ENCODE assay signal across 9 cellular contexts in the genomic region with DNA sequence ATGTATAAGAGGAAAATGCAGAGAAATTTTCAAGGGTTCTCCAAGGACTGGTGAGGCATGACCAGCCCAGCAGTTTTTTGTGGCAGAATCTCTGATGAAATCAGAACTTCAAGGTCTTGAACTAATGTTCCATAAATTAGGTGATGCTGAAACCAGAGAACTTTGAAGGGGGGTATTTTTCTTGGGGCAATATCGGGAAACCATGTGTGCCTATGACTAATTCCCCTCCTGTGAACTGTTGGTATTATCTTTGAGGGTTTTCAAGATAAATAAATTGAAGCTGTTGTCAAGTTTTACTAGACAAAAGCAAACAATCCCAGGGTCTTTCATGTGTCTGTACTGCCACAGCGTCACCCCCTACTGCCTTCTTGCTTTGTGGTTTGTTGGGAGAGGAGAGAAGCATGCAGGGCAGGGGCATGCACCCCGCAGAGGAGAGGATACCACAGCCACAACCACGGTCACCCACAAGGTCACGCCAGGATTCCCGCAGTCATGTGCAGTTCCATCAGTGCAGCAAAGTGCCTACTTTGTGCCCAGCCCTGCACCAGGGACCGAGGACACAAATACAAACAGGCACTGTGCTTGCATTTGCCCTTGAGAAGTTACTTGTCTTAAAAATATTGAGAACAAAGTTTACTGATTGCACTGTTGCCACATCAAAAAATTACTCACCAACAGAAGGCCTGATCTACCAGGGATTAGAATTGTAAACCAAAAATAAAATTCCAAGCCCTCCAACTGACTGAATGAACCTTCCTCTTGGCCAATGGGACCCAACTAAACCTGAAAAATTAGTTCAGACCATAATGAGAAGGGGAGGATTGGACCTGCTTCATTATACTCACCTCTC.
DNase-seq lines count a peak whose midpoint lies in the region; ATAC-seq, FAIRE-seq and TF ChIP-seq lines count a peak whose summit lies in the region.
"Had no signal": no experiment of that assay in that cellular context is flagged by ENCODE, and none has a peak within 500 bp of the region (broad histone marks: within the 10 kb centered on the region; RNA-seq: fewer than 3 reads in every experiment).

No MANE protein-coding gene starts in this region.

- no peak overlapping the region for H3K27ac ChIP-seq in small intestine (ENCODE audit: low read depth in 1 of 2, low read length in 1 of 2)

- in situ Hi-C loops in Caki2 (cut with HindIII; ENCODE audit: low pct_unique_long_range_greater_than_20kb, low sequenced_read_pairs): no loop called here

- POLR2A ChIA-PET in activated CD8-positive, alpha-beta T cell treated with anti-CD3 and anti-CD28 coated beads, Interleukin-2, amount 10 ng/mL, durations not matched to agents 7 days and 5 days (lab: Charles Lee): no interaction called here

- no peaks in the 10 kb centered on the region for H3K9me3 ChIP-seq in small intestine (ENCODE audit: control insufficient read depth, low read depth)

- 46 to 56% (median 52%) methylated on average over 7 of the region's 7 CpGs for WGBS in small intestine, 3 donors

- peak; percentile 69 for ATAC-seq in activated CD8-positive, alpha-beta T cell treated with anti-CD3 and anti-CD28 coated beads, Interleukin-2, amount 10 ng/mL, durations not matched to agents 7 days and 5 days
- ATAC-seq in memory B cell (ENCODE audit: low read depth): no peak

- H3K27ac Mint-ChIP-seq in activated CD8-positive, alpha-beta T cell treated with anti-CD3 and anti-CD28 coated beads, Interleukin-2, amount 10 ng/mL, durations not matched to agents 7 days and 5 days: peak overlapping the region; percentile 35
- H3K27ac Mint-ChIP-seq in memory B cell (peak overlapping the region; percentile 67), mesothelial cell of epicardium (no peak overlapping the region)

- H3K36me3 Mint-ChIP-seq in activated CD8-positive, alpha-beta T cell treated with anti-CD3 and anti-CD28 coated beads, Interleukin-2, amount 10 ng/mL, durations not matched to agents 7 days and 5 days (ENCODE audit: low read depth): peaks cover 6% of the 10 kb centered on the region
- H3K36me3 Mint-ChIP-seq in memory B cell (no peaks in the 10 kb centered on the region), mesothelial cell of epicardium (no peaks in the 10 kb centered on the region)

- no peaks in the 10 kb centered on the region for H3K4me1 ChIP-seq in small intestine (ENCODE audit: control insufficient read depth in 2 of 2, insufficient read depth in 1 of 2, low read depth in 1 of 2, low read length in 1 of 2)

- no peak overlapping the region for H3K4me3 Mint-ChIP-seq in activated CD8-positive, alpha-beta T cell treated with anti-CD3 and anti-CD28 coated beads, Interleukin-2, amount 10 ng/mL, durations not matched to agents 7 days and 5 days
- no peak overlapping the region for H3K4me3 Mint-ChIP-seq in memory B cell
- H3K4me3 Mint-ChIP-seq in mesothelial cell of epicardium: no peak overlapping the region

- H3K4me1 Mint-ChIP-seq in activated CD8-positive, alpha-beta T cell treated with anti-CD3 and anti-CD28 coated beads, Interleukin-2, amount 10 ng/mL, durations not matched to agents 7 days and 5 days (ENCODE audit: low read depth): peaks cover 37% of the 10 kb centered on the region
- H3K4me1 Mint-ChIP-seq in memory B cell (peaks cover 6% of the 10 kb centered on the region), mesothelial cell of epicardium (peaks cover 20% of the 10 kb centered on the region)

- TF ChIP-seq CTCF in GM20000 (IDR thresholded peaks at IDR 0.05; ENCODE audit: extremely low read depth, missing control alignments) (no peak), mesothelial cell of epicardium (IDR thresholded peaks at IDR 0.05; ENCODE audit: unreplicated experiment) (no peak)

- DNase-seq in Caki2 (ENCODE audit: low read depth) (peak; percentile 85), memory B cell (ENCODE audit: low spot score in 2 of 2) (no peak), DMS153 (lab: John Stamatoyannopoulos, UW) (no peak), GM20000 (ENCODE audit: low spot score) (no peak), mesothelial cell of epicardium (ENCODE audit: low spot score in 2 of 2, unreplicated experiment in 2 of 2) (no peak), small intestine (no peak)
- DNase-seq in Jurkat, Clone E6-1 (ENCODE audit: low read depth, low spot score): peak; percentile 29
- DNase-seq in activated CD8-positive, alpha-beta T cell treated with anti-CD3 and anti-CD28 coated beads, Interleukin-2, amount 10 ng/mL, durations not matched to agents 7 days and 5 days: peak; percentile 56
- DNase-seq: glutamatergic neuron had no signal

- H3K4me3 ChIP-seq in Jurkat, Clone E6-1 (ENCODE audit: low read length): no peak overlapping the region
- H3K4me3 ChIP-seq in small intestine (ENCODE audit: low read depth in 1 of 2, low read length in 2 of 2): no peak overlapping the region

- H3K36me3 ChIP-seq in small intestine (ENCODE audit: control insufficient read depth in 2 of 2, insufficient read depth in 2 of 2, low read length in 2 of 2): no peaks in the 10 kb centered on the region

- CTCF ChIA-PET in activated CD8-positive, alpha-beta T cell treated with anti-CD3 and anti-CD28 coated beads, Interleukin-2, amount 10 ng/mL, durations not matched to agents 7 days and 5 days (lab: Charles Lee): interaction anchor here (1.2 to 1.5 kb wide), 3 partner anchors 9 to 413 kb away, joined by 3 to 7 read pairs (median 4); no protein-coding TSS in a partner anchor

- H3K9me3 Mint-ChIP-seq in activated CD8-positive, alpha-beta T cell treated with anti-CD3 and anti-CD28 coated beads, Interleukin-2, amount 10 ng/mL, durations not matched to agents 7 days and 5 days (ENCODE audit: insufficient read depth): no peaks in the 10 kb centered on the region
- H3K9me3 Mint-ChIP-seq in memory B cell (no peaks in the 10 kb centered on the region), mesothelial cell of epicardium (peaks cover 10% of the 10 kb centered on the region)

- no peaks in the 10 kb centered on the region for H3K27me3 ChIP-seq in small intestine (ENCODE audit: control insufficient read depth in 2 of 2, insufficient read depth in 2 of 2, low read length in 2 of 2)

- no peaks in the 10 kb centered on the region for H3K27me3 Mint-ChIP-seq in activated CD8-positive, alpha-beta T cell treated with anti-CD3 and anti-CD28 coated beads, Interleukin-2, amount 10 ng/mL, durations not matched to agents 7 days and 5 days (ENCODE audit: low read depth)
- no peaks in the 10 kb centered on the region for H3K27me3 Mint-ChIP-seq in memory B cell
- no peaks in the 10 kb centered on the region for H3K27me3 Mint-ChIP-seq in mesothelial cell of epicardium (ENCODE audit: low read depth)

- FAIRE-seq in small intestine (lab: Jason Lieb, UNC): no peak

Comparison
In these comparisons a context has a peak if more than half of its experiments do, and no peak if none do; other contexts are left out.
1. DNase-seq: peak in Caki2 (single experiment), Jurkat, Clone E6-1 (single experiment) and activated CD8-positive, alpha-beta T cell treated with anti-CD3 and anti-CD28 coated beads, Interleukin-2, amount 10 ng/mL, durations not matched to agents 7 days and 5 days (single experiment); none in memory B cell (0 of 2), DMS153 (single experiment), GM20000 (single experiment), mesothelial cell of epicardium (0 of 2) and small intestine (single experiment).